ENCODE assay signal across 1 cellular context in the genomic region with DNA sequence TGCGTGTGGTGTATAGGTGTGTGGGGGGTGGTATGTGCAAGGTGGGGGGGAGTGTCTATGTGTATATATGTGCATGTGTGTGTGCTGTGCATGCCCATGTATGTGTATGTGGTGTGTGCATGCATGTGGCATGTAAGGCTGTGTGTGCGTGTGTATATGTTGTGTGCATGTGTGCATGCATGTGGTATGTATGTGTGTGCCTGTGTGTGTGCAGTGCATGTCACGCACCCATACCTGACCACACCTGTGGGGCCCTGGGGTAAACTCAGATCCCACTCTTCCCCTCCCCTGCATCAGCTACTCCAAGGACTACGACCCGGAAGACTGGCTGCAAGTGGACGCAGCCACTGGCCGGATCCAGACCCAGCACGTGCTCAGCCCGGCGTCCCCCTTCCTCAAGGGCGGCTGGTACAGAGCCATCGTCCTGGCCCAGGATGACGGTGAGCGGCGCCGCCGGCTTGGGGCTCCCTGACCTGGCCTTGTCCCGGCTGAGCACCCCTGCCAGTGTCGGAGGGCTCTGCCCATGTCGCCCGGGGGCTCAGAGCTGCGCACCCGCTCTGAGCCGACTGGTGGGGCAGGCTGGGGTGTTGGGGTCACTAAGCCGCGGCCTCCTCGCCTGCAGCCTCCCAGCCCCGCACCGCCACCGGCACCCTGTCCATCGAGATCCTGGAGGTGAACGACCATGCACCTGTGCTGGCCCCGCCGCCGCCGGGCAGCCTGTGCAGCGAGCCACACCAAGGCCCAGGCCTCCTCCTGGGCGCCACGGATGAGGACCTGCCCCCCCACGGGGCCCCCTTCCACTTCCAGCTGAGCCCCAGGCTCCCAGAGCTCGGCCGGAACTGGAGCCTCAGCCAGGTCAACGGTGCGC.
TF ChIP-seq lines count a peak whose summit lies in the region.

No MANE protein-coding gene starts in this region.

TF ChIP-seq in IMR-90, 13 proteins besides CTCF, POLR2A, EP300 and RAD21:
- no peak for TF ChIP-seq MAFK (IDR thresholded peaks at IDR 0.05; ENCODE audit: low read depth, low read length)
- TF ChIP-seq RFX5 (IDR thresholded peaks at IDR 0.05; ENCODE audit: low read depth, low read length) = no peak
- TF ChIP-seq NFE2L2 (IDR thresholded peaks at IDR 0.05; ENCODE audit: low read depth, low read length) = no peak
- TF ChIP-seq, protein P1, sequence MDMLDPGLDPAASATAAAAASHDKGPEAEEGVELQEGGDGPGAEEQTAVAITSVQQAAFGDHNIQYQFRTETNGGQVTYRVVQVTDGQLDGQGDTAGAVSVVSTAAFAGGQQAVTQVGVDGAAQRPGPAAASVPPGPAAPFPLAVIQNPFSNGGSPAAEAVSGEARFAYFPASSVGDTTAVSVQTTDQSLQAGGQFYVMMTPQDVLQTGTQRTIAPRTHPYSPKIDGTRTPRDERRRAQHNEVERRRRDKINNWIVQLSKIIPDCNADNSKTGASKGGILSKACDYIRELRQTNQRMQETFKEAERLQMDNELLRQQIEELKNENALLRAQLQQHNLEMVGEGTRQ (IDR thresholded peaks at IDR 0.05; ENCODE audit: low read depth, low read length) = no peak
- TF ChIP-seq RCOR1 (IDR thresholded peaks at IDR 0.05; ENCODE audit: insufficient replicate concordance, low read length) = no peak
- TF ChIP-seq MAZ (IDR thresholded peaks at IDR 0.05; ENCODE audit: borderline replicate concordance, low read depth, low read length) = no peak
- no peak for TF ChIP-seq SMC3 (IDR thresholded peaks at IDR 0.05; ENCODE audit: low read depth, low read length)
- no peak for TF ChIP-seq CEBPB (IDR thresholded peaks at IDR 0.05; ENCODE audit: low read depth, low read length)
- no peak for TF ChIP-seq BHLHE40 (IDR thresholded peaks at IDR 0.05; ENCODE audit: low read depth, low read length)
- TF ChIP-seq MXI1 (IDR thresholded peaks at IDR 0.05; ENCODE audit: borderline replicate concordance, low read depth, low read length) = no peak
